In the genomic region with DNA sequence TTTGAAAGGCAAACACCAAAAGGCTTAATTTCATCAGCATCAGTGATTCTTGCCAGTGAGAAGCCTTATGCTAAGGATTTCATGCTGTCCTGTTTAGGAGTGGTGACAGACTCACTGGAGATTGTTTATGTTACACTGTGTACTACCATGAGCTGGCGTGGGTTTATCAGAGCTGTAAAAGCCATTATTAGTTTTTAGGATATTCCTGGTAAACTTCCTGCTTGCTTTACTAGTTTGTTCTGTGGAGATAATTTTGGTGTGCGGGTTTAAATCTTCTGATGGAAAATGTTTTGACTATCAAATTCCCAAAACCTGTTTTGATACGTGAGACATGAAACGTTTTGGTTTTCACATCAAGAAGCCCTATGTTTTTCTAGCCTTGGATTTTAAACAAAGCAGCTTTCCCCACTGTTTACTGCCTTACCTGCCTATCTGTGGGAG, we compare ENCODE assay signal across 15 cellular contexts. TPM values are rescaled to one million over a fixed set of nuclear protein-coding genes. Genes with fewer than 3 reads are reported as not detected.
DNase-seq lines count a peak whose midpoint lies in the region; TF ChIP-seq lines count a peak whose summit lies in the region.
"Had no signal": no experiment of that assay in that cellular context is flagged by ENCODE, and none has a peak within 500 bp of the region (broad histone marks: within the 10 kb centered on the region; RNA-seq: fewer than 3 reads in every experiment).

No MANE protein-coding gene starts in this region.

- H3K9me3 ChIP-seq in osteoblast (ENCODE audit: low read depth, low read length) (no peaks in the 10 kb centered on the region), BE2C (no peaks in the 10 kb centered on the region)
- H3K9me3 ChIP-seq: uterus had no signal

- H3K4me3 ChIP-seq in fibroblast of pulmonary artery (replicated peaks; ENCODE audit: low read depth, low read length) (no peak overlapping the region), osteoblast (ENCODE audit: insufficient read depth, low read length) (no peak overlapping the region), BE2C (ENCODE audit: low read depth, low read length) (no peak overlapping the region)
- H3K4me3 ChIP-seq: coronary artery, uterus had no signal

- H3K27ac ChIP-seq in osteoblast (ENCODE audit: low read depth, low read length) = peak overlapping the region; percentile 7
- H3K27ac ChIP-seq in RWPE1 = no peak overlapping the region
- H3K27ac ChIP-seq: coronary artery had no signal

- H3K4me1 ChIP-seq in osteoblast (ENCODE audit: insufficient read depth, low read length) = peaks cover 35% of the 10 kb centered on the region
- H3K4me1 ChIP-seq in BE2C = peaks cover 5% of the 10 kb centered on the region; the same call in 1 of the 2 replicates

- no peak overlapping the region for H3K4me2 ChIP-seq in osteoblast (ENCODE audit: insufficient read depth, low read length)

- peaks cover 98% of the 10 kb centered on the region for H3K79me2 ChIP-seq in osteoblast (ENCODE audit: insufficient read depth, low read length)

- POLR2A ChIA-PET in RWPE1 (lab: Yijun Ruan, JAX; ENCODE audit: low non-redundant PET) = no interaction called here

- TF ChIP-seq CTCF in fibroblast of pulmonary artery (IDR thresholded peaks at IDR 0.05; ENCODE audit: low read length, missing control alignments) (no peak), osteoblast (IDR thresholded peaks at IDR 0.05; ENCODE audit: extremely low read depth, low read depth, low read length) (no peak), BE2C (IDR thresholded peaks at IDR 0.05; ENCODE audit: low read depth, low read length) (no peak), RWPE1 (conservative IDR thresholded peaks at IDR 0.05; ENCODE audit: low read depth) (no peak)

- H3K36me3 ChIP-seq in osteoblast (ENCODE audit: insufficient read depth, low read length) = peaks cover 17% of the 10 kb centered on the region
- H3K36me3 ChIP-seq in BE2C = no peaks in the 10 kb centered on the region; the same call in none of the 2 replicates
- H3K36me3 ChIP-seq: uterus had no signal

- peak; percentile 26 for DNase-seq in AG08396 (ENCODE audit: low spot score)
- DNase-seq in NCI-H526 treated with DMSO at 0.1 percent for 48 hours (lab: John Stamatoyannopoulos, UW) = peak; percentile 82
- peak; percentile 57 for DNase-seq in fibroblast of pulmonary artery (ENCODE audit: low read depth)
- DNase-seq in osteoblast (ENCODE audit: insufficient read length, low spot score, missing footprints) = no peak
- no peak for DNase-seq in BE2C
- no peak for DNase-seq in RWPE1 (ENCODE audit: low spot score)
- DNase-seq in T1000 (lab: John Stamatoyannopoulos, UW) = no peak
- DNase-seq in NCI-H146 treated with DMSO at 0.1 percent for 48 hours (lab: John Stamatoyannopoulos, UW; ENCODE audit: unreplicated experiment) = no peak
- DNase-seq: activated naive CD4-positive, alpha-beta T cell treated with anti-CD3 and anti-CD28 coated beads, Interleukin-2, amount 50 U/mL, for 16 hours; kidney; NCI-H1436 treated with DMSO at 0.1 percent for 48 hours; NCI-H524 treated with DMSO at 0.1 percent for 48 hours; SHP77 treated with DMSO at 0.1 percent for 48 hours; uterus had no signal

- peaks cover 32% of the 10 kb centered on the region for H4K20me1 ChIP-seq in osteoblast (ENCODE audit: insufficient read depth, low read length)

- H2AFZ ChIP-seq in osteoblast (ENCODE audit: low read length) = no peak overlapping the region

- H3K27me3 ChIP-seq in osteoblast (ENCODE audit: insufficient read depth, low read length) = no peaks in the 10 kb centered on the region
- H3K27me3 ChIP-seq in BE2C = no peaks in the 10 kb centered on the region
- H3K27me3 ChIP-seq: uterus had no signal

- CTCF ChIA-PET in RWPE1 (lab: Yijun Ruan, JAX) = interaction anchor here (0.6 kb wide), 1 partner anchor 417 kb away, joined by 3 read pairs; no protein-coding TSS in a partner anchor

RNA-seq across cellular contexts. Expression of a gene that starts 15.2 kb away (rescaled TPM):
- 166 and 179 TPM in 2 replicates for total RNA-seq in osteoblast
- 18.4 TPM for polyA plus RNA-seq in BE2C (2012; ENCODE audit: insufficient read depth, insufficient read length, low read depth)

Comparison
In these comparisons a context has a peak if more than half of its experiments do, and no peak if none do; other contexts are left out.
1. DNase-seq: peak in AG08396 (single experiment), NCI-H526 treated with DMSO at 0.1 percent for 48 hours (single experiment) and fibroblast of pulmonary artery (single experiment); none in osteoblast (single experiment), BE2C (single experiment), RWPE1 (single experiment), T1000 (single experiment) and NCI-H146 treated with DMSO at 0.1 percent for 48 hours (single experiment).